Comparison of ENCODE assay signal across 8 cellular contexts in the genomic region with DNA sequence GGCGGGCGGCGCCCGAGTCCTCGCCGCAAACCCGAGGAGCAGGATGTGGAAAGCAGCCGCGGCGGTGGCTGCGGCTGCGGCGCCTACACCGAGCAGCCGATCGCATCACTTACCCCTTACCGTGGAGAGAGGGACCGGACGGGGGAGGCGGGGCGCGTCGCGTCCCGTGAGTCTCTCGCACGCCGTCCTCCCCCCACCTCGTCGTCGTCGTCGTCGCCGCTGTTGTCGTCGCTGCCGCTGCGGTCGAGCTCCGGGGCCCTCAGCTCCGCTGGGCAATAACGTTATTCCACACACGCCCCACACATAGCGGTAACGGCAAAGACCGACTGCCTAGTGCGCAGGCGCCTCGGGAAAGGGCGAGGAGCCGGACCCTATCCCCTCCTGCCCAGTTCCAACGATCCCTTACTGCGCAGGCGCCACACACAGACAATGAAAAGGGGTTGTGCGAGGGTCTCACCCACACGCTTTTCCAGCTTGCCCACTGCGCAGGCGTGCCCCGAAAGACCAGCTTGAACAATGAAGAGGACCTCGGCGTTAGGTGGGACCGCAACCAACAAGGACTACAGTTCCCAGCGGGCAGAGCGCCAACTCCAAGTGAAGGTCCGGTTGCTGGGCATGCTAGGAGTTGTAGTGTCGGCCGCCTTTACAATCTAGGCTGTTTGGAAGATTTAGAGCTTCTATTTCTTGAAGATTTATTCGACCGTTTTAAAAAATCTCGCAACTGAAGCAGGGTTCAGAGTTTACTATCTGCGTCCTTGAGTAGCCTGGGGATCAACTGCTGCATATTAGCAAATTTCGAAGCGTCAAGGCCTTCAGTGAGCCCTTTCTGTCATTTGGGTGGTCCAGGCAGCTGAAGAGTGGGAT. TPM values are rescaled to one million over a fixed set of nuclear protein-coding genes. Genes with fewer than 3 reads are reported as not detected.
A peak's percentile ranks its signal among the peaks of the same experiment; 100 is the strongest.
DNase-seq lines count a peak whose midpoint lies in the region; ATAC-seq, FAIRE-seq and TF ChIP-seq lines count a peak whose summit lies in the region.

Gene CEP170 (minus strand): TSS at position 355 of the 864 bp plus-strand sequence. CDS start 30,001 bp downstream, outside the sequence.

- H2AFZ ChIP-seq in mammary epithelial cell (ENCODE audit: low read depth, low read length), result peak within 1 kb of the TSS; percentile 91

- CTCF ChIA-PET in A549 (lab: Yijun Ruan, JAX), result interaction anchor here (1.1 kb wide), 1 partner anchor 24 kb away, joined by 3 read pairs; no protein-coding TSS in a partner anchor
- CTCF ChIA-PET in mammary epithelial cell (lab: Charles Lee; ENCODE audit: low non-redundant PET), result no interaction called here

- intact Hi-C loops in mammary epithelial cell (cut with micrococcal nuclease), result loop anchor here (2.0 kb wide), 2 partner anchors 32 to 70 kb away; no protein-coding TSS in a partner anchor

- H3K27me3 ChIP-seq in WERI-Rb-1 (ENCODE audit: insufficient read depth, low read depth, severe bottlenecking) (no peaks in the 10 kb centered on the region), mammary epithelial cell (ENCODE audit: insufficient read depth, low read length) (no peaks in the 10 kb centered on the region)

- TF ChIP-seq CTCF in A549 (IDR thresholded peaks at IDR 0.05) (no peak), WERI-Rb-1 (IDR thresholded peaks at IDR 0.05; ENCODE audit: low read depth, low read length) (no peak), mammary epithelial cell (conservative IDR thresholded peaks at IDR 0.05 in 1 of 2, IDR thresholded peaks at IDR 0.05 in 1 of 2; ENCODE audit: extremely low read depth in 1 of 2, insufficient read depth in 1 of 2, low read depth in 1 of 2, low read length in 2 of 2) (no peak)

- POLR2A ChIA-PET in A549 (lab: Yijun Ruan, JAX), result interaction anchor here (0.6 to 2.5 kb wide), 15 partner anchors 9 to 1206 kb away, joined by 3 to 15 read pairs (median 4); partner anchors contain the start of gene CATSPERE

- under 1% methylated on average over 24 of the region's 74 CpGs for WGBS in A549 (ENCODE audit: missing lambda C conversion rate)
- WGBS in mammary epithelial cell (ENCODE audit: low coverage, missing lambda C conversion rate), result under 1% methylated on average over 13 of the region's 74 CpGs

- peaks cover 5% of the 10 kb centered on the region for H3K36me3 ChIP-seq in WERI-Rb-1
- H3K36me3 ChIP-seq in mammary epithelial cell (ENCODE audit: insufficient read depth, low read length), result no peaks in the 10 kb centered on the region

- in situ Hi-C loops in mammary epithelial cell (cut with MboI; ENCODE audit: low sequenced_read_pairs in 2 of 2), result no loop called here

- peak; percentile 32 for FAIRE-seq in A549 (lab: Jason Lieb, UNC)

- dilution Hi-C loops in mammary epithelial cell (cut with HindIII; ENCODE audit: low sequenced_read_pairs), result no loop called here

- peak; percentile 86 to 99 for DNase-seq in A549 (ENCODE audit: low read depth in 1 of 2, low spot score in 1 of 2)
- peak; percentile 96 for DNase-seq in NCI-H2171 (lab: John Stamatoyannopoulos, UW)
- DNase-seq in WERI-Rb-1, result peak; percentile 100
- peak; percentile 90 for DNase-seq in mammary epithelial cell
- DNase-seq in iPS-NIHi7 (ENCODE audit: extremely low spot score), result peak; percentile 95
- peak; percentile 98 for DNase-seq in smooth muscle cell of the brain vasculature (ENCODE audit: low read depth, low spot score)

- peak within 1 kb of the TSS; percentile 75 for H3K9ac ChIP-seq in mammary epithelial cell (ENCODE audit: insufficient read depth, low read length)

- TF ChIP-seq POLR2A in A549 (IDR thresholded peaks at IDR 0.05; ENCODE audit: low read length), result peak; percentile 47; the same call in 1 of the 2 replicates

- TF ChIP-seq EP300 in A549 (IDR thresholded peaks at IDR 0.05), result no peak

- H3K9me3 ChIP-seq in A549 (no peaks in the 10 kb centered on the region), WERI-Rb-1 (ENCODE audit: severe bottlenecking) (no peaks in the 10 kb centered on the region), mammary epithelial cell (replicated peaks; ENCODE audit: insufficient read depth, low read length) (no peaks in the 10 kb centered on the region)

- no TSS peak for BruUV-seq in mammary epithelial cell (replicated peaks; lab: Mats Ljungman, UMichigan)

- peaks cover 84% of the 10 kb centered on the region for H3K79me2 ChIP-seq in mammary epithelial cell (ENCODE audit: insufficient read depth, low read length)

- ATAC-seq in A549 (peak; percentile 79 to 87), GM18861 (IDR thresholded peaks at IDR 0.05; ENCODE audit: unreplicated experiment) (peak; percentile 35), HG03097 (IDR thresholded peaks at IDR 0.05; ENCODE audit: low FRiP score, unreplicated experiment) (peak; percentile 47)

- H3K27ac ChIP-seq in A549 (peak within 1 kb of the TSS; percentile 87 to 99), WERI-Rb-1 (peak within 1 kb of the TSS; percentile 97), mammary epithelial cell (ENCODE audit: insufficient read depth, low read depth, low read length) (peak within 1 kb of the TSS; percentile 72)

- H4K20me1 ChIP-seq in mammary epithelial cell (ENCODE audit: insufficient read depth, low read length), result no peaks in the 10 kb centered on the region

- no peak for TF ChIP-seq RAD21 in A549 (conservative IDR thresholded peaks at IDR 0.05 in 1 of 2, IDR thresholded peaks at IDR 0.05 in 1 of 2)

- H3K4me2 ChIP-seq in A549 (peak within 1 kb of the TSS; percentile 93), mammary epithelial cell (ENCODE audit: insufficient read depth, low read depth, low read length) (peak within 1 kb of the TSS; percentile 99)

- H3K4me3 ChIP-seq in A549 (peak within 1 kb of the TSS; percentile 81), WERI-Rb-1 (ENCODE audit: low read depth, low read length) (peak within 1 kb of the TSS; percentile 90), mammary epithelial cell (replicated peaks in 1 of 3; ENCODE audit: insufficient read depth in 1 of 3, low read depth in 2 of 3, low read length in 3 of 3) (peak within 1 kb of the TSS; percentile 78 to 95 (median 79))

- H3K4me1 ChIP-seq in A549 (peaks cover 35% of the 10 kb centered on the region), mammary epithelial cell (ENCODE audit: insufficient read depth, low read length) (peaks cover 15% of the 10 kb centered on the region)

TF ChIP-seq in A549, 52 proteins besides CTCF, POLR2A, EP300 and RAD21:
- TF ChIP-seq MAX (IDR thresholded peaks at IDR 0.05), result peak; percentile 43; the same call in 1 of the 2 replicates
- no peak for TF ChIP-seq ZNF302 (CRISPR knock-in tag; IDR thresholded peaks at IDR 0.05)
- TF ChIP-seq KDM5A (IDR thresholded peaks at IDR 0.05), result no peak
- TF ChIP-seq JUN (IDR thresholded peaks at IDR 0.05), result peak; percentile 46 to 55; a peak in 3 of 5 replicates
- TF ChIP-seq HOXB5 (CRISPR knock-in tag; IDR thresholded peaks at IDR 0.05), result no peak
- TF ChIP-seq CBX2 (IDR thresholded peaks at IDR 0.05; ENCODE audit: borderline replicate concordance, low read depth), result no peak
- no peak for TF ChIP-seq ATOH8 (CRISPR knock-in tag; IDR thresholded peaks at IDR 0.05; ENCODE audit: low read depth)
- no peak for TF ChIP-seq GATA3 (IDR thresholded peaks at IDR 0.05; ENCODE audit: borderline replicate concordance)
- TF ChIP-seq HDAC2 (IDR thresholded peaks at IDR 0.05), result no peak
- TF ChIP-seq BHLHE40 (IDR thresholded peaks at IDR 0.05; ENCODE audit: low read depth, low read length), result no peak
- TF ChIP-seq REST (IDR thresholded peaks at IDR 0.05), result no peak
- TF ChIP-seq SMC3 (IDR thresholded peaks at IDR 0.05), result peak; percentile 6; the same call in 1 of the 3 replicates
TF ChIP-seq in A549: peak in this region for 3.

RNA-seq across cellular contexts. Expression of gene CEP170, which starts in this region (rescaled TPM):
- polyA plus RNA-seq in A549 (2011; rRNA removed) (59.9 and 69.6 TPM in 2 replicates), A549 (2017; fragmentation: RNase III; extraction: RNeasy Plus Mini Kit Qiagen cat#74134 plus additional on column Dnase treatment) (30.4 to 32.6 TPM (median 31.0 TPM) in 3 replicates), mammary epithelial cell (23.9 TPM)
- 14.1 and 14.6 TPM in 2 replicates for polyA plus RNA-seq in A549 (2012; cell fraction: cytosol; rRNA removed)
- 19.0 and 21.8 TPM in 2 replicates for polyA plus RNA-seq in A549 (2012; cell fraction: nucleus; rRNA removed)
- 66.5 and 87.3 TPM in 2 replicates for polyA minus RNA-seq in A549 (2011; rRNA and poly(A)+ RNA removed)
- total RNA-seq in mammary epithelial cell, result 10 to 100 TPM; 64.6 to 75.7 TPM
- 73.6 TPM for polyA minus RNA-seq in mammary epithelial cell

Comparison
In these comparisons a context has a peak if more than half of its experiments do, and no peak if none do; other contexts are left out.
1. Peak in every context shown above with its lines: DNase-seq, ATAC-seq, H3K4me3 ChIP-seq and H3K27ac ChIP-seq.